Comparison of ENCODE assay signal across 1 cellular context in the genomic region with DNA sequence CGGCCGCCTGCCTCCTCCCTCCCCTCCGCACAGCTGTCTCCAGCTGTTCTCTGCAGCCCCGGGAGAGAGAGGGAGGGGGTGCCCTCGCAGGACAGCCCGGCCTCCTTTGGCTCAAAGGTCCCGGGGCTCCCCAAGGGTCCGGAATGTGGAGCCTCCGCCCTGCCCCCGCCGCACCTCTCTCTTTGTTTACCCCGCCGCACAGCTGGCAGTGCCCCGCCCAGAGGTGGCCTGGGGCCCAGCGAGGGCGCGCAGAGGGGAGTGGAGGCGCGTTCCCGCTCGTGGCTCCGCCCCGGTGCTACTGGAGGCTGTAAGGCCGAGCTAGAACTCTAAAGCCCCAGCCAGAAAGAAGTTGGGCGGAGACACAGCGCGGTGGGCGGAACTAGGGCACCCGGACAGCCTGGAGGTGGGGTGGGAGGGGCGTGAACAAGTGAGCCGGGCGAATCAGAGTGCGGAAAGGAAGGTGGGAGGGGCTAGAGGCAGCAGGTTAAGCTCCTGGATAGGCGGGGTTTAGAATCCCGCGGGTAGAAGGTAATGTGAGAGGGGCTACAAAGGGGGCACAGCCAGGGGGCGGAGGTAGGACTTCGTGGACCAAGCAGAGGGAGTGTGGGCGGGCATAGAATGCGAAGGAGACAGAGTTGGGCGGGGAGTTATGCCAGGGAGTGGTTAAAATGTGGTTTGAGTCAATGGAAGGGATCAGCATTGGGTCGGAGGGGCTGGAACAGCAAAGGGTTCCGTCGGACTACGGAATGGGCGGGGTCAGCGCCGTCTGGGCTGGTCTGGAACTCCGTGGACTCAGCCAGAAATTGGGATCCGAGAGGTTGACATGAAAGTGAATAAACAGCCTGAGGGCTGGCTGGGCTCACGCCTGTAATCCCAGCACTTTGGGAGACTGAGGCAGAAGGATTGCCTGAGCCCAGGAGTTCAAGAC.
A peak's percentile ranks its signal among the peaks of the same experiment; 100 is the strongest.
TF ChIP-seq lines count a peak whose summit lies in the region.

No MANE protein-coding gene starts in this region.

TF ChIP-seq in K562, 482 proteins besides CTCF, POLR2A, EP300 and RAD21 (continued from another document and continues in another):
- TF ChIP-seq, protein P1, sequence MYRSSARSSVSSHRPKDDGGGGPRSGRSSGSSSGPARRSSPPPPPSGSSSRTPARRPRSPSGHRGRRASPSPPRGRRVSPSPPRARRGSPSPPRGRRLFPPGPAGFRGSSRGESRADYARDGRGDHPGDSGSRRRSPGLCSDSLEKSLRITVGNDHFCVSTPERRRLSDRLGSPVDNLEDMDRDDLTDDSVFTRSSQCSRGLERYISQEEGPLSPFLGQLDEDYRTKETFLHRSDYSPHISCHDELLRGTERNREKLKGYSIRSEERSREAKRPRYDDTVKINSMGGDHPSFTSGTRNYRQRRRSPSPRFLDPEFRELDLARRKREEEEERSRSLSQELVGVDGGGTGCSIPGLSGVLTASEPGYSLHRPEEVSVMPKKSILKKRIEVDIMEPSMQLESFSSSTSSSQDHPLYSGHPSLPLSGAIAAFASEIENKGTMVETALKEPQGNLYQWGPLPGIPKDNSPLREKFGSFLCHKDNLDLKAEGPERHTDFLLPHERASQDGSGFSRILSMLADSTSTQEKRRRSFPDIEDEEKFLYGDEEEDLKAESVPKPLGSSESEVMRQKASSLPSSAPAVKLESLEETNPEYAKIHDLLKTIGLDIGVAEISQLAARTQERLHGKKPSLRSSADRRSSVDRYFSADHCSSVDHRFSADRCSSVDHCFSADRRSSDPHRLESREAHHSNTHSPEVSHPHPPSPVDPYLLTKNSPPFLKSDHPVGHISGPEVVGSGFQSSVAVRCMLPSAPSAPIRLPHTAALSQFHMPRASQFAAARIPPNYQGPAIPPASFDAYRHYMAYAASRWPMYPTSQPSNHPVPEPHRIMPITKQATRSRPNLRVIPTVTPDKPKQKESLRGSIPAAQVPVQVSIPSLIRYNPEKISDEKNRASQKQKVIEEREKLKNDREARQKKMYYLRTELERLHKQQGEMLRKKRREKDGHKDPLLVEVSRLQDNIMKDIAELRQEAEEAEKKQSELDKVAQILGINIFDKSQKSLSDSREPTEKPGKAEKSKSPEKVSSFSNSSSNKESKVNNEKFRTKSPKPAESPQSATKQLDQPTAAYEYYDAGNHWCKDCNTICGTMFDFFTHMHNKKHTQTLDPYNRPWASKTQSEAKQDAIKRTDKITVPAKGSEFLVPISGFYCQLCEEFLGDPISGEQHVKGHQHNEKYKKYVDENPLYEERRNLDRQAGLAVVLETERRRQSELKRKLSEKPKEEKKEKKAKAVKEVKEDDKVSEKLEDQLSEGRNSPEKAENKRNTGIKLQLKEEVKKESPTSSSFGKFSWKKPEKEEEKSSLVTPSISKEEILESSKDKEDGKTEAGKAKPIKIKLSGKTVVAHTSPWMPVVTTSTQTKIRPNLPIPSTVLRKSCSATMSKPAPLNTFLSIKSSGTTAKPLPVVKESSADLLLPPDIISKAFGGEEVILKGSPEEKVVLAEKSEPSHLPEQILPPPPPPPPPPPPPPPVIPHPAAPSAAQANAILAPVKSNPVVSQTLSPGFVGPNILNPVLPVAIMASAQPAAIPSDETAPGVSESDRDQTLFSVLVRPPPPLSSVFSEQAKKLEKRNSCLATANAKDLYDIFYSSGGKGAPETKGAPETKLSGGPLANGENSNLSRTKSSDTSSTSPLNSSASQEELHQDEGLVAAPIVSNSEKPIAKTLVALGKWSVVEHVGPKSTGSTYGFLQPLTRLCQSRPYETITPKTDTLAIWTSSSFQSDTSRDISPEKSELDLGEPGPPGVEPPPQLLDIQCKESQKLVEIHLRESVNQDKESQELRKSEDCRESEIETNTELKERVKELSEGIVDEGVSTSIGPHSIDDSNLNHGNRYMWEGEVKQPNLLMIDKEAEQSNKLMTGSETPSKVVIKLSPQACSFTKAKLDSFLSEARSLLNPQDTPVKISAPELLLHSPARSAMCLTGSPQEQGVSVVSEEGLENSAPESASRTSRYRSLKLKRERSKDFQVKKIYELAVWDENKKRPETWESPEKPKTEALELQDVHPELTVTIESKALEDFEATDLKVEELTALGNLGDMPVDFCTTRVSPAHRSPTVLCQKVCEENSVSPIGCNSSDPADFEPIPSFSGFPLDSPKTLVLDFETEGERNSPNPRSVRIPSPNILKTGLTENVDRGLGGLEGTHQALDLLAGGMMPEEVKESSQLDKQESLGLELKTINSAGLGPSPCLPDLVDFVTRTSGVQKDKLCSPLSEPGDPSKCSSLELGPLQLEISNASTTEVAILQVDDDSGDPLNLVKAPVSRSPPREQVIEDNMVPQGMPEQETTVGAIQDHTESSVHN (IDR thresholded peaks at IDR 0.05; ENCODE audit: borderline replicate concordance in 1 of 2, low read depth in 1 of 2), result peak in 1 of 2 experiments; percentile 95; a peak in 2 of 4 replicates
- TF ChIP-seq, protein P2, sequence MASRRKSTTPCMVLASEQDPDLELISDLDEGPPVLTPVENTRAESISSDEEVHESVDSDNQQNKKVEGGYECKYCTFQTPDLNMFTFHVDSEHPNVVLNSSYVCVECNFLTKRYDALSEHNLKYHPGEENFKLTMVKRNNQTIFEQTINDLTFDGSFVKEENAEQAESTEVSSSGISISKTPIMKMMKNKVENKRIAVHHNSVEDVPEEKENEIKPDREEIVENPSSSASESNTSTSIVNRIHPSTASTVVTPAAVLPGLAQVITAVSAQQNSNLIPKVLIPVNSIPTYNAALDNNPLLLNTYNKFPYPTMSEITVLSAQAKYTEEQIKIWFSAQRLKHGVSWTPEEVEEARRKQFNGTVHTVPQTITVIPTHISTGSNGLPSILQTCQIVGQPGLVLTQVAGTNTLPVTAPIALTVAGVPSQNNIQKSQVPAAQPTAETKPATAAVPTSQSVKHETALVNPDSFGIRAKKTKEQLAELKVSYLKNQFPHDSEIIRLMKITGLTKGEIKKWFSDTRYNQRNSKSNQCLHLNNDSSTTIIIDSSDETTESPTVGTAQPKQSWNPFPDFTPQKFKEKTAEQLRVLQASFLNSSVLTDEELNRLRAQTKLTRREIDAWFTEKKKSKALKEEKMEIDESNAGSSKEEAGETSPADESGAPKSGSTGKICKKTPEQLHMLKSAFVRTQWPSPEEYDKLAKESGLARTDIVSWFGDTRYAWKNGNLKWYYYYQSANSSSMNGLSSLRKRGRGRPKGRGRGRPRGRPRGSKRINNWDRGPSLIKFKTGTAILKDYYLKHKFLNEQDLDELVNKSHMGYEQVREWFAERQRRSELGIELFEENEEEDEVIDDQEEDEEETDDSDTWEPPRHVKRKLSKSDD (conservative IDR thresholded peaks at IDR 0.05; ENCODE audit: low read length), result no peak
- TF ChIP-seq RFX7 (CRISPR knock-in tag; IDR thresholded peaks at IDR 0.05) (0 out of 2 replicates have a peak, but pooled peaks have one; percentile 56), CHD4 (IDR thresholded peaks at IDR 0.05; ENCODE audit: insufficient read depth, insufficient replicate concordance, low read depth, low read length, poor library complexity, severe bottlenecking) (no peak), TRIM28 (IDR thresholded peaks at IDR 0.05) (peak; percentile 59), ZFX (CRISPR knock-in tag; IDR thresholded peaks at IDR 0.05) (peak; percentile 32; the same call in 1 of the 2 replicates), ZC3H11A (IDR thresholded peaks at IDR 0.05; ENCODE audit: low read depth, low read length) (no peak), ZNF408 (CRISPR knock-in tag; IDR thresholded peaks at IDR 0.05; ENCODE audit: low read depth) (no peak), ZNF324 (CRISPR knock-in tag; IDR thresholded peaks at IDR 0.05) (no peak), FOXK1 (CRISPR knock-in tag; IDR thresholded peaks at IDR 0.05; ENCODE audit: borderline replicate concordance) (peak; percentile 58; the same call in 1 of the 2 replicates), ZNF175 (CRISPR knock-in tag; IDR thresholded peaks at IDR 0.05; ENCODE audit: low read depth) (no peak), LCOR (CRISPR knock-in tag; IDR thresholded peaks at IDR 0.05) (peak; percentile 41; the same call in 1 of the 2 replicates), RNF2 (IDR thresholded peaks at IDR 0.05) (0 out of 2 replicates have a peak, but pooled peaks have one; percentile 45), BRD9 (IDR thresholded peaks at IDR 0.05; ENCODE audit: low read depth, partially characterized antibody) (no peak)
- TF ChIP-seq, protein P3, sequence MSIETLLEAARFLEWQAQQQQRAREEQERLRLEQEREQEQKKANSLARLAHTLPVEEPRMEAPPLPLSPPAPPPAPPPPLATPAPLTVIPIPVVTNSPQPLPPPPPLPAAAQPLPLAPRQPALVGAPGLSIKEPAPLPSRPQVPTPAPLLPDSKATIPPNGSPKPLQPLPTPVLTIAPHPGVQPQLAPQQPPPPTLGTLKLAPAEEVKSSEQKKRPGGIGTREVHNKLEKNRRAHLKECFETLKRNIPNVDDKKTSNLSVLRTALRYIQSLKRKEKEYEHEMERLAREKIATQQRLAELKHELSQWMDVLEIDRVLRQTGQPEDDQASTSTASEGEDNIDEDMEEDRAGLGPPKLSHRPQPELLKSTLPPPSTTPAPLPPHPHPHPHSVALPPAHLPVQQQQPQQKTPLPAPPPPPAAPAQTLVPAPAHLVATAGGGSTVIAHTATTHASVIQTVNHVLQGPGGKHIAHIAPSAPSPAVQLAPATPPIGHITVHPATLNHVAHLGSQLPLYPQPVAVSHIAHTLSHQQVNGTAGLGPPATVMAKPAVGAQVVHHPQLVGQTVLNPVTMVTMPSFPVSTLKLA (conservative IDR thresholded peaks at IDR 0.05), result peak; percentile 90 to 96
- TF ChIP-seq, protein P4, sequence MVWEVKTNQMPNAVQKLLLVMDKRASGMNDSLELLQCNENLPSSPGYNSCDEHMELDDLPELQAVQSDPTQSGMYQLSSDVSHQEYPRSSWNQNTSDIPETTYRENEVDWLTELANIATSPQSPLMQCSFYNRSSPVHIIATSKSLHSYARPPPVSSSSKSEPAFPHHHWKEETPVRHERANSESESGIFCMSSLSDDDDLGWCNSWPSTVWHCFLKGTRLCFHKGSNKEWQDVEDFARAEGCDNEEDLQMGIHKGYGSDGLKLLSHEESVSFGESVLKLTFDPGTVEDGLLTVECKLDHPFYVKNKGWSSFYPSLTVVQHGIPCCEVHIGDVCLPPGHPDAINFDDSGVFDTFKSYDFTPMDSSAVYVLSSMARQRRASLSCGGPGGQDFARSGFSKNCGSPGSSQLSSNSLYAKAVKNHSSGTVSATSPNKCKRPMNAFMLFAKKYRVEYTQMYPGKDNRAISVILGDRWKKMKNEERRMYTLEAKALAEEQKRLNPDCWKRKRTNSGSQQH (CRISPR knock-in tag; IDR thresholded peaks at IDR 0.05), result 0 out of 2 replicates have a peak, but pooled peaks have one; percentile 12
- TF ChIP-seq, protein P5, sequence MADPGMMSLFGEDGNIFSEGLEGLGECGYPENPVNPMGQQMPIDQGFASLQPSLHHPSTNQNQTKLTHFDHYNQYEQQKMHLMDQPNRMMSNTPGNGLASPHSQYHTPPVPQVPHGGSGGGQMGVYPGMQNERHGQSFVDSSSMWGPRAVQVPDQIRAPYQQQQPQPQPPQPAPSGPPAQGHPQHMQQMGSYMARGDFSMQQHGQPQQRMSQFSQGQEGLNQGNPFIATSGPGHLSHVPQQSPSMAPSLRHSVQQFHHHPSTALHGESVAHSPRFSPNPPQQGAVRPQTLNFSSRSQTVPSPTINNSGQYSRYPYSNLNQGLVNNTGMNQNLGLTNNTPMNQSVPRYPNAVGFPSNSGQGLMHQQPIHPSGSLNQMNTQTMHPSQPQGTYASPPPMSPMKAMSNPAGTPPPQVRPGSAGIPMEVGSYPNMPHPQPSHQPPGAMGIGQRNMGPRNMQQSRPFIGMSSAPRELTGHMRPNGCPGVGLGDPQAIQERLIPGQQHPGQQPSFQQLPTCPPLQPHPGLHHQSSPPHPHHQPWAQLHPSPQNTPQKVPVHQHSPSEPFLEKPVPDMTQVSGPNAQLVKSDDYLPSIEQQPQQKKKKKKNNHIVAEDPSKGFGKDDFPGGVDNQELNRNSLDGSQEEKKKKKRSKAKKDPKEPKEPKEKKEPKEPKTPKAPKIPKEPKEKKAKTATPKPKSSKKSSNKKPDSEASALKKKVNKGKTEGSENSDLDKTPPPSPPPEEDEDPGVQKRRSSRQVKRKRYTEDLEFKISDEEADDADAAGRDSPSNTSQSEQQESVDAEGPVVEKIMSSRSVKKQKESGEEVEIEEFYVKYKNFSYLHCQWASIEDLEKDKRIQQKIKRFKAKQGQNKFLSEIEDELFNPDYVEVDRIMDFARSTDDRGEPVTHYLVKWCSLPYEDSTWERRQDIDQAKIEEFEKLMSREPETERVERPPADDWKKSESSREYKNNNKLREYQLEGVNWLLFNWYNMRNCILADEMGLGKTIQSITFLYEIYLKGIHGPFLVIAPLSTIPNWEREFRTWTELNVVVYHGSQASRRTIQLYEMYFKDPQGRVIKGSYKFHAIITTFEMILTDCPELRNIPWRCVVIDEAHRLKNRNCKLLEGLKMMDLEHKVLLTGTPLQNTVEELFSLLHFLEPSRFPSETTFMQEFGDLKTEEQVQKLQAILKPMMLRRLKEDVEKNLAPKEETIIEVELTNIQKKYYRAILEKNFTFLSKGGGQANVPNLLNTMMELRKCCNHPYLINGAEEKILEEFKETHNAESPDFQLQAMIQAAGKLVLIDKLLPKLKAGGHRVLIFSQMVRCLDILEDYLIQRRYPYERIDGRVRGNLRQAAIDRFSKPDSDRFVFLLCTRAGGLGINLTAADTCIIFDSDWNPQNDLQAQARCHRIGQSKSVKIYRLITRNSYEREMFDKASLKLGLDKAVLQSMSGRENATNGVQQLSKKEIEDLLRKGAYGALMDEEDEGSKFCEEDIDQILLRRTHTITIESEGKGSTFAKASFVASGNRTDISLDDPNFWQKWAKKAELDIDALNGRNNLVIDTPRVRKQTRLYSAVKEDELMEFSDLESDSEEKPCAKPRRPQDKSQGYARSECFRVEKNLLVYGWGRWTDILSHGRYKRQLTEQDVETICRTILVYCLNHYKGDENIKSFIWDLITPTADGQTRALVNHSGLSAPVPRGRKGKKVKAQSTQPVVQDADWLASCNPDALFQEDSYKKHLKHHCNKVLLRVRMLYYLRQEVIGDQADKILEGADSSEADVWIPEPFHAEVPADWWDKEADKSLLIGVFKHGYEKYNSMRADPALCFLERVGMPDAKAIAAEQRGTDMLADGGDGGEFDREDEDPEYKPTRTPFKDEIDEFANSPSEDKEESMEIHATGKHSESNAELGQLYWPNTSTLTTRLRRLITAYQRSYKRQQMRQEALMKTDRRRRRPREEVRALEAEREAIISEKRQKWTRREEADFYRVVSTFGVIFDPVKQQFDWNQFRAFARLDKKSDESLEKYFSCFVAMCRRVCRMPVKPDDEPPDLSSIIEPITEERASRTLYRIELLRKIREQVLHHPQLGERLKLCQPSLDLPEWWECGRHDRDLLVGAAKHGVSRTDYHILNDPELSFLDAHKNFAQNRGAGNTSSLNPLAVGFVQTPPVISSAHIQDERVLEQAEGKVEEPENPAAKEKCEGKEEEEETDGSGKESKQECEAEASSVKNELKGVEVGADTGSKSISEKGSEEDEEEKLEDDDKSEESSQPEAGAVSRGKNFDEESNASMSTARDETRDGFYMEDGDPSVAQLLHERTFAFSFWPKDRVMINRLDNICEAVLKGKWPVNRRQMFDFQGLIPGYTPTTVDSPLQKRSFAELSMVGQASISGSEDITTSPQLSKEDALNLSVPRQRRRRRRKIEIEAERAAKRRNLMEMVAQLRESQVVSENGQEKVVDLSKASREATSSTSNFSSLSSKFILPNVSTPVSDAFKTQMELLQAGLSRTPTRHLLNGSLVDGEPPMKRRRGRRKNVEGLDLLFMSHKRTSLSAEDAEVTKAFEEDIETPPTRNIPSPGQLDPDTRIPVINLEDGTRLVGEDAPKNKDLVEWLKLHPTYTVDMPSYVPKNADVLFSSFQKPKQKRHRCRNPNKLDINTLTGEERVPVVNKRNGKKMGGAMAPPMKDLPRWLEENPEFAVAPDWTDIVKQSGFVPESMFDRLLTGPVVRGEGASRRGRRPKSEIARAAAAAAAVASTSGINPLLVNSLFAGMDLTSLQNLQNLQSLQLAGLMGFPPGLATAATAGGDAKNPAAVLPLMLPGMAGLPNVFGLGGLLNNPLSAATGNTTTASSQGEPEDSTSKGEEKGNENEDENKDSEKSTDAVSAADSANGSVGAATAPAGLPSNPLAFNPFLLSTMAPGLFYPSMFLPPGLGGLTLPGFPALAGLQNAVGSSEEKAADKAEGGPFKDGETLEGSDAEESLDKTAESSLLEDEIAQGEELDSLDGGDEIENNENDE (IDR thresholded peaks at IDR 0.05; ENCODE audit: low read depth, low read length), result no peak
